Comparison of ENCODE assay signal across 20 cellular contexts in genomic region chr22:37990862-37991261, GRCh38. TPM values are rescaled to one million over a fixed set of nuclear protein-coding genes. Genes with fewer than 3 reads are reported as not detected.
"Had no signal": no experiment of that assay in that cellular context is flagged by ENCODE, and none has a peak within 500 bp of the region (broad histone marks: within the 10 kb centered on the region; RNA-seq: fewer than 3 reads in every experiment).

No MANE protein-coding gene starts in this region.

- H3K9me3 ChIP-seq: SJSA1 had no signal

- H3K27me3 ChIP-seq: SJSA1 had no signal

- H3K4me3 ChIP-seq: SJSA1, SK-N-MC had no signal

- H3K36me3 ChIP-seq: SJSA1 had no signal

- H3K27ac ChIP-seq: HL-60, SJSA1, SK-N-MC had no signal

- H3K4me1 ChIP-seq: SJSA1 had no signal

- DNase-seq: Karpas-422, KG1, MM.1S, NCI-H1092 treated with DMSO at 0.1 percent for 48 hours, NCI-H1436, NCI-H187, NCI-H2029, NCI-H2081 treated with DMSO at 0.1 percent for 48 hours, NCI-H2171, NCI-H226, NCI-H446, NCI-H510A, NCI-H524 treated with DMSO at 0.1 percent for 48 hours, NCI-H69, NCI-H774, RPMI8226, SIG-M5 had no signal

RNA-seq across cellular contexts. Expression of gene SOX10, which starts 6.5 kb away (rescaled TPM):
- total RNA-seq: SJSA1 had no signal

RNA-seq across cellular contexts. Expression of gene C22orf23, which starts 37.5 kb away (rescaled TPM):
- total RNA-seq: SJSA1 had no signal
